ENCODE assay signal across 11 cellular contexts in the genomic region with DNA sequence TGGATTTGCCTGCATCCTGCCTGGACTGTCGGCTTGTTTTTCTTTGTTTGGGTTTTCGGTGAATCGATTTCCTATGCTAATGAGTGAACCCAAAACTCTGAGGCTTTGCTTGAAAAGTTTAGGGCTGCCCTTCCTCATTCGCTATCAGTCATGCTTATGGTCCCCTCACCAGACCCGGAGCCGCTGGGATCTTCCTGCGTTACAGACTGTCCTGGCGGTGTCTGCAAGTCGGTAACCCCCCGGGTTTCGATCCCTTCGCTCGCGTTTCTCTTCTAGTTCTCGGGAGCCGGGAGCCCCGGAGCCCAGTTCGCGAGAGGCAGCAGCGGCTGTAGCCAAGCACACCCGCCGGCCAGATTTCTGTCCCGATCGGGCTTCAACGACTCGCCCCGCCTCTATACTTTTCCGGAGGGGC. TPM values are rescaled to one million over a fixed set of nuclear protein-coding genes. Genes with fewer than 3 reads are reported as not detected.
DNase-seq lines count a peak whose midpoint lies in the region; ATAC-seq and TF ChIP-seq lines count a peak whose summit lies in the region.
"Had no signal": no experiment of that assay in that cellular context is flagged by ENCODE, and none has a peak within 500 bp of the region (broad histone marks: within the 10 kb centered on the region; RNA-seq: fewer than 3 reads in every experiment).

No MANE protein-coding gene starts in this region.

- no peak for ATAC-seq in activated naive CD8-positive, alpha-beta T cell treated with anti-CD3 and anti-CD28 coated beads, Interleukin-2, amount 10 ng/mL, durations not matched to agents 7 days and 5 days (ENCODE audit: low read depth)
- ATAC-seq in stimulated activated naive B cell treated with anti-CD40 and anti-IgM and Interleukin-4, amounts not matched to agents 10 μg/mL and 1 μg/mL and 100 μg/mL, for 72 hours (replicated peaks) = no peak
- no peak for ATAC-seq in CD8-positive, alpha-beta T cell
- ATAC-seq in HG03520 (IDR thresholded peaks at IDR 0.05; ENCODE audit: unreplicated experiment) = no peak

- peaks cover 12% of the 10 kb centered on the region for H3K4me1 ChIP-seq in CD8-positive, alpha-beta T cell (ENCODE audit: insufficient read depth, low read length)

- H3K4me3 Mint-ChIP-seq in activated naive CD8-positive, alpha-beta T cell treated with anti-CD3 and anti-CD28 coated beads, Interleukin-2, amount 10 ng/mL, durations not matched to agents 7 days and 5 days = no peak overlapping the region
- peak overlapping the region; percentile 41 to 50 for H3K4me3 Mint-ChIP-seq in stimulated activated naive B cell treated with anti-CD40 and anti-IgM and Interleukin-4, amounts not matched to agents 10 μg/mL and 1 μg/mL and 100 μg/mL, for 72 hours
- H3K4me3 Mint-ChIP-seq in CD8-positive, alpha-beta T cell = no peak overlapping the region

- H3K27me3 ChIP-seq in CD8-positive, alpha-beta T cell (ENCODE audit: insufficient read depth, low read length) = peaks cover 15% of the 10 kb centered on the region

- POLR2A ChIA-PET in activated naive CD8-positive, alpha-beta T cell treated with anti-CD3 and anti-CD28 coated beads, Interleukin-2, amount 10 ng/mL, durations not matched to agents 7 days and 5 days (lab: Charles Lee) = no interaction called here
- POLR2A ChIA-PET in CD8-positive, alpha-beta T cell (lab: Charles Lee) = no interaction called here

- H3K9me3 Mint-ChIP-seq in activated naive CD8-positive, alpha-beta T cell treated with anti-CD3 and anti-CD28 coated beads, Interleukin-2, amount 10 ng/mL, durations not matched to agents 7 days and 5 days = peaks cover 3% of the 10 kb centered on the region
- H3K9me3 Mint-ChIP-seq in stimulated activated naive B cell treated with anti-CD40 and anti-IgM and Interleukin-4, amounts not matched to agents 10 μg/mL and 1 μg/mL and 100 μg/mL, for 72 hours = peaks cover 0 to 1% of the 10 kb centered on the region in 2 donors
- no peaks in the 10 kb centered on the region for H3K9me3 Mint-ChIP-seq in CD8-positive, alpha-beta T cell

- H3K4me1 Mint-ChIP-seq in activated naive CD8-positive, alpha-beta T cell treated with anti-CD3 and anti-CD28 coated beads, Interleukin-2, amount 10 ng/mL, durations not matched to agents 7 days and 5 days = peaks cover 13% of the 10 kb centered on the region
- H3K4me1 Mint-ChIP-seq in stimulated activated naive B cell treated with anti-CD40 and anti-IgM and Interleukin-4, amounts not matched to agents 10 μg/mL and 1 μg/mL and 100 μg/mL, for 72 hours = peaks cover 19 to 53% of the 10 kb centered on the region in 2 donors
- H3K4me1 Mint-ChIP-seq in CD8-positive, alpha-beta T cell (ENCODE audit: low read depth) = peaks cover 27% of the 10 kb centered on the region

- H3K36me3 ChIP-seq in CD8-positive, alpha-beta T cell (ENCODE audit: insufficient read depth, low read length) = no peaks in the 10 kb centered on the region

- H3K36me3 Mint-ChIP-seq in activated naive CD8-positive, alpha-beta T cell treated with anti-CD3 and anti-CD28 coated beads, Interleukin-2, amount 10 ng/mL, durations not matched to agents 7 days and 5 days = peaks cover 3% of the 10 kb centered on the region
- peaks cover 0 to 13% of the 10 kb centered on the region in 2 donors for H3K36me3 Mint-ChIP-seq in stimulated activated naive B cell treated with anti-CD40 and anti-IgM and Interleukin-4, amounts not matched to agents 10 μg/mL and 1 μg/mL and 100 μg/mL, for 72 hours
- no peaks in the 10 kb centered on the region for H3K36me3 Mint-ChIP-seq in CD8-positive, alpha-beta T cell

- no peak overlapping the region for H3K27ac ChIP-seq in CD8-positive, alpha-beta T cell (ENCODE audit: low read depth, low read length)

- no peak overlapping the region for H3K4me3 ChIP-seq in CD8-positive, alpha-beta T cell (ENCODE audit: low read depth, low read length)

- H3K27ac Mint-ChIP-seq in activated naive CD8-positive, alpha-beta T cell treated with anti-CD3 and anti-CD28 coated beads, Interleukin-2, amount 10 ng/mL, durations not matched to agents 7 days and 5 days = no peak overlapping the region
- H3K27ac Mint-ChIP-seq in stimulated activated naive B cell treated with anti-CD40 and anti-IgM and Interleukin-4, amounts not matched to agents 10 μg/mL and 1 μg/mL and 100 μg/mL, for 72 hours = peak overlapping the region; percentile 81
- no peak overlapping the region for H3K27ac Mint-ChIP-seq in CD8-positive, alpha-beta T cell

- TF ChIP-seq CTCF in CD8-positive, alpha-beta T cell (IDR thresholded peaks at IDR 0.05) = no peak

- peaks cover 89% of the 10 kb centered on the region for H3K27me3 Mint-ChIP-seq in activated naive CD8-positive, alpha-beta T cell treated with anti-CD3 and anti-CD28 coated beads, Interleukin-2, amount 10 ng/mL, durations not matched to agents 7 days and 5 days
- peaks cover 68 to 86% of the 10 kb centered on the region in 2 donors for H3K27me3 Mint-ChIP-seq in stimulated activated naive B cell treated with anti-CD40 and anti-IgM and Interleukin-4, amounts not matched to agents 10 μg/mL and 1 μg/mL and 100 μg/mL, for 72 hours
- H3K27me3 Mint-ChIP-seq in CD8-positive, alpha-beta T cell (ENCODE audit: low read depth) = peaks cover 59% of the 10 kb centered on the region

- CTCF ChIA-PET in CD8-positive, alpha-beta T cell (lab: Charles Lee) = no interaction called here

- H3K9me3 ChIP-seq in CD8-positive, alpha-beta T cell (ENCODE audit: low read length) = no peaks in the 10 kb centered on the region

- intact Hi-C loops in CD8-positive, alpha-beta T cell (cut with DNase I, micrococcal nuclease) = no loop called here

- peak; percentile 17 for DNase-seq in NCI-H748 (lab: John Stamatoyannopoulos, UW; ENCODE audit: unreplicated experiment)
- DNase-seq in NCI-H748 treated with DMSO at 0.1 percent for 48 hours (lab: John Stamatoyannopoulos, UW) = no peak
- DNase-seq in activated naive CD8-positive, alpha-beta T cell treated with anti-CD3 and anti-CD28 coated beads, Interleukin-2, amount 10 ng/mL, durations not matched to agents 7 days and 5 days = peak; percentile 36
- peak; percentile 55 for DNase-seq in islet precursor cell
- DNase-seq in stimulated activated naive B cell treated with anti-CD40 and anti-IgM and Interleukin-4, amounts not matched to agents 10 μg/mL and 1 μg/mL and 100 μg/mL, for 72 hours = no peak
- no peak for DNase-seq in NCI-H2029 treated with DMSO at 0.1 percent for 48 hours (lab: John Stamatoyannopoulos, UW)
- no peak for DNase-seq in CD8-positive, alpha-beta T cell
- DNase-seq: activated naive CD4-positive, alpha-beta T cell treated with anti-CD3 and anti-CD28 coated beads, Interleukin-2, amount 50 U/mL, for 16 hours; hypothalamus had no signal

RNA-seq across cellular contexts. Expression of a gene that starts 2.2 kb away (rescaled TPM):
- total RNA-seq in activated naive CD8-positive, alpha-beta T cell treated with anti-CD3 and anti-CD28 coated beads, Interleukin-2, amount 10 ng/mL, durations not matched to agents 7 days and 5 days = not detected
- not detected for total RNA-seq in CD8-positive, alpha-beta T cell
- total RNA-seq: M059J had no signal

Comparison
In these comparisons a context has a peak if more than half of its experiments do, and no peak if none do; other contexts are left out.
1. DNase-seq: peak in NCI-H748 (single experiment), activated naive CD8-positive, alpha-beta T cell treated with anti-CD3 and anti-CD28 coated beads, Interleukin-2, amount 10 ng/mL, durations not matched to agents 7 days and 5 days (single experiment) and islet precursor cell (single experiment); none in NCI-H748 treated with DMSO at 0.1 percent for 48 hours (single experiment), stimulated activated naive B cell treated with anti-CD40 and anti-IgM and Interleukin-4, amounts not matched to agents 10 μg/mL and 1 μg/mL and 100 μg/mL, for 72 hours (single experiment), NCI-H2029 treated with DMSO at 0.1 percent for 48 hours (single experiment) and CD8-positive, alpha-beta T cell (0 of 7).
2. H3K4me3 Mint-ChIP-seq: peak in stimulated activated naive B cell treated with anti-CD40 and anti-IgM and Interleukin-4, amounts not matched to agents 10 μg/mL and 1 μg/mL and 100 μg/mL, for 72 hours (2 of 2); none in activated naive CD8-positive, alpha-beta T cell treated with anti-CD3 and anti-CD28 coated beads, Interleukin-2, amount 10 ng/mL, durations not matched to agents 7 days and 5 days (single experiment) and CD8-positive, alpha-beta T cell (single experiment).